ENCODE assay signal across 17 cellular contexts in the genomic region with DNA sequence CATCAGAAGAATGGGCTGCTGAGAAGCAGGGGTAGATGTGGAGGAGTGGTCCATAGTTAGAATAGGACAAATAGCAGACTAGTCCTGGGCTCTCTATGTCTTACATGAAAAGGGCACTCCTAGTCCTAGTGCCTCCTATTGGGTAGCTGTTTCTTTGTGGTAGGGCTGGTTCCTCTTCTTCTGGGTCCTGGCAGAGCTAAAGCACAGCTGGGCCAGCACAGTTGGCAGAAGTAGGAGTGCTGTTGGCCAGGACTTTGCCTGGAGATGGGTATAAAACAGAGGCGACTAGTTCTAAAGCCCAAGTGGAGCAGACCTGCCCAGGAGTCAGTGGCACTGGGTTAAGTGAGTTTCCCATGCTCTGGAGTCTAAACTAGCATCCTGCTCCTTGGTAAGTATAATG.
"Had no signal": no experiment of that assay in that cellular context is flagged by ENCODE, and none has a peak within 500 bp of the region (broad histone marks: within the 10 kb centered on the region; RNA-seq: fewer than 3 reads in every experiment).

No MANE protein-coding gene starts in this region.

- DNase-seq: cortex of kidney; effector memory CD4-positive, alpha-beta T cell; heart right ventricle; kidney glomerular epithelial cell; lower lobe of right lung; naive B cell; spleen; stimulated activated CD4-positive, alpha-beta T cell treated with anti-CD3 and anti-CD28 coated beads, Interleukin-15, amount 100 ng/mL, for 24 hours; stimulated activated naive CD4-positive, alpha-beta T cell; tibial artery; upper lobe of left lung; uterus had no signal

- H3K9me3 ChIP-seq: lower lobe of right lung, neutrophil, tibial artery, upper lobe of left lung, uterus had no signal

- H3K27me3 ChIP-seq: cardiac muscle cell, tibial artery, upper lobe of left lung, uterus had no signal

- H3K27ac ChIP-seq: cardiac muscle cell, heart right ventricle, lower lobe of right lung, neutrophil, spleen, tibial artery, upper lobe of left lung, uterus had no signal

- ATAC-seq: esophagus mucosa, left lobe of liver, lower lobe of right lung, sciatic nerve had no signal

- H3K4me3 ChIP-seq: cardiac muscle cell, heart right ventricle, lower lobe of right lung, spleen, tibial artery, upper lobe of left lung, uterus had no signal

- H3K36me3 ChIP-seq: cardiac muscle cell, lower lobe of right lung, neutrophil, upper lobe of left lung, uterus had no signal
